ENCODE assay signal across 1 cellular context in genomic region chr9:71762900-71763653, GRCh38.
TF ChIP-seq lines count a peak whose summit lies in the region.

No MANE protein-coding gene starts in this region.

TF ChIP-seq in HepG2, 621 proteins besides CTCF, POLR2A, EP300 and RAD21 (continued from another document and continues in another):
- TF ChIP-seq GMEB2 (CRISPR knock-in tag; IDR thresholded peaks at IDR 0.05; ENCODE audit: low read depth) (no peak), TFDP2 (CRISPR knock-in tag; IDR thresholded peaks at IDR 0.05) (no peak), ZNF543 (CRISPR knock-in tag; IDR thresholded peaks at IDR 0.05) (no peak), POGK (CRISPR knock-in tag; conservative IDR thresholded peaks at IDR 0.05) (no peak), MLX (CRISPR knock-in tag; IDR thresholded peaks at IDR 0.05) (no peak), ZNF510 (CRISPR knock-in tag; IDR thresholded peaks at IDR 0.05; ENCODE audit: low read depth) (no peak), CSRNP2 (CRISPR knock-in tag; conservative IDR thresholded peaks at IDR 0.05; ENCODE audit: low read depth) (no peak), NKX3-1 (CRISPR knock-in tag; IDR thresholded peaks at IDR 0.05) (no peak), DNMT1 (CRISPR knock-in tag; IDR thresholded peaks at IDR 0.05) (no peak), ONECUT2 (CRISPR knock-in tag; IDR thresholded peaks at IDR 0.05) (peak; percentile 82), KDM6A (CRISPR knock-in tag; IDR thresholded peaks at IDR 0.05; ENCODE audit: low read depth) (no peak), FOXK2 (IDR thresholded peaks at IDR 0.05) (no peak), PAXIP1 (CRISPR knock-in tag; conservative IDR thresholded peaks at IDR 0.05) (peak; percentile 49), CEBPG (CRISPR knock-in tag; IDR thresholded peaks at IDR 0.05) (no peak), ATM (IDR thresholded peaks at IDR 0.05; ENCODE audit: borderline replicate concordance) (no peak), AFF4 (CRISPR knock-in tag; IDR thresholded peaks at IDR 0.05) (no peak), MYNN (CRISPR knock-in tag; IDR thresholded peaks at IDR 0.05; ENCODE audit: low read depth) (no peak), GLMP (CRISPR knock-in tag; IDR thresholded peaks at IDR 0.05; ENCODE audit: borderline replicate concordance) (no peak), RBM39 (IDR thresholded peaks at IDR 0.05; ENCODE audit: low read depth, low read length, poor library complexity, severe bottlenecking) (no peak), RCOR2 (CRISPR knock-in tag; IDR thresholded peaks at IDR 0.05) (no peak), IKZF4 (CRISPR knock-in tag; IDR thresholded peaks at IDR 0.05; ENCODE audit: borderline replicate concordance, low read depth, not compliant biosample characterization) (no peak), KAT2B (IDR thresholded peaks at IDR 0.05; ENCODE audit: borderline replicate concordance, low read depth, low read length) (no peak), CAMTA2 (CRISPR knock-in tag; IDR thresholded peaks at IDR 0.05; ENCODE audit: borderline replicate concordance) (no peak), ZNF101 (CRISPR knock-in tag; IDR thresholded peaks at IDR 0.05; ENCODE audit: borderline replicate concordance, low read depth) (no peak), ZNF17 (CRISPR knock-in tag; IDR thresholded peaks at IDR 0.05) (no peak), ZNF562 (CRISPR knock-in tag; IDR thresholded peaks at IDR 0.05; ENCODE audit: borderline replicate concordance) (no peak), E2F1 (CRISPR knock-in tag; IDR thresholded peaks at IDR 0.05) (no peak), MIXL1 (CRISPR knock-in tag; IDR thresholded peaks at IDR 0.05) (no peak), MBD4 (IDR thresholded peaks at IDR 0.05; ENCODE audit: borderline replicate concordance, low read length) (0 out of 2 replicates have a peak, but pooled peaks have one; percentile 37), PHF21A (CRISPR knock-in tag; IDR thresholded peaks at IDR 0.05) (peak; percentile 32; the same call in 1 of the 2 replicates), ARID2 (CRISPR knock-in tag; IDR thresholded peaks at IDR 0.05; ENCODE audit: borderline replicate concordance) (no peak), ZNF530 (CRISPR knock-in tag; IDR thresholded peaks at IDR 0.05; ENCODE audit: low read depth) (no peak), ZNF770 (CRISPR knock-in tag; IDR thresholded peaks at IDR 0.05) (no peak), ZBTB33 (CRISPR knock-in tag; IDR thresholded peaks at IDR 0.05) (no peak)
